6 cellular contexts compared by ENCODE assay signal in the genomic region with DNA sequence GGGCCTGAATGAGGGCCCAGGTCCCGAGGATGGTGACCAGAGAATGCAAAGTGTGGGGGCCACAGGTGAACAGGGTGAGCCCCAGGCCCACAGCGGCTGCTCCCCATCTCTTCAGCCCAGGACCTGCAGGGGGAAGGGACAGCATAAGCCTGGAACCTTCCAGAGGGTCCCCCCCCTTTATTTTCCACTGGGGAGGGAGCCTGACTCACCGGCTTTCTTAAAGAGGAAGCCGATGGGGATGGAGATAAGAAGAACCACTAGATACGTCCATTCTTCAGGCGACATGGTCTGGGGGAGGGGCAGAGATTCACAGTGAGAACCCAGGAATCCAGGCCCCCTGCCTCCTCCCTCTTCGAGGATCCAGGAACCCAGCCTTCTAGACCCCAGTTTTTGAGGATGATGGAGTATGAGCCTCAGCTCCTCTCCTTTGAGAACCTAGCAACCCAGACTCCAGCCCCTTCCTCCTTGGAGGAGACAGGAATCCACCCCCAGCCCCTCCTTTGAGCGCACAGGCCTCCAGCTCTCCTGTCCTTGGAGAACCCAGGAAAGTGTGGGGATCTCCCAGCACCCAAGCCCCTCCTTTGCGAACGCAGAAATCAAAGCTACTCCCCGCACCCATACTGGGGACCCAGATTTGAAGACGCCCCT. TPM values are rescaled to one million over a fixed set of nuclear protein-coding genes. Genes with fewer than 3 reads are reported as not detected.
A peak's percentile ranks its signal among the peaks of the same experiment; 100 is the strongest.
DNase-seq lines count a peak whose midpoint lies in the region; ATAC-seq, FAIRE-seq and TF ChIP-seq lines count a peak whose summit lies in the region.

No MANE protein-coding gene starts in this region.

- H3K27ac Mint-ChIP-seq in activated T-cell treated with anti-CD3 and anti-CD28 coated beads, Interleukin-2, amount 50 U/mL, for 24 hours, result peak overlapping the region; percentile 95

- DNase-seq in M059J (ENCODE audit: low read depth), result peak; percentile 93
- peak; percentile 68 for DNase-seq in activated T-cell treated with anti-CD3 and anti-CD28 coated beads, Interleukin-2, amount 50 U/mL, for 24 hours
- peak; percentile 42 for DNase-seq in left kidney (ENCODE audit: low read depth, low spot score)
- peak; percentile 60 for DNase-seq in upper lobe of right lung
- DNase-seq in SHP77 treated with DMSO at 0.1 percent for 48 hours (lab: John Stamatoyannopoulos, UW), result no peak
- no peak for DNase-seq in D721Med (ENCODE audit: insufficient read length, low spot score)

- H3K9me3 Mint-ChIP-seq in activated T-cell treated with anti-CD3 and anti-CD28 coated beads, Interleukin-2, amount 50 U/mL, for 24 hours, result no peaks in the 10 kb centered on the region

- H3K27me3 ChIP-seq in upper lobe of right lung, result no peaks in the 10 kb centered on the region

- no peak for ATAC-seq in upper lobe of right lung

- H3K4me3 ChIP-seq in upper lobe of right lung, result peak overlapping the region; percentile 98

- peak overlapping the region; percentile 84 for H3K4me3 Mint-ChIP-seq in activated T-cell treated with anti-CD3 and anti-CD28 coated beads, Interleukin-2, amount 50 U/mL, for 24 hours

- peaks cover 21% of the 10 kb centered on the region for H3K4me1 ChIP-seq in upper lobe of right lung

- peaks cover 19% of the 10 kb centered on the region for H3K36me3 ChIP-seq in upper lobe of right lung

- intact Hi-C loops in upper lobe of right lung (cut with DNase I), result no loop called here

- H3K27me3 Mint-ChIP-seq in activated T-cell treated with anti-CD3 and anti-CD28 coated beads, Interleukin-2, amount 50 U/mL, for 24 hours, result no peaks in the 10 kb centered on the region

- FAIRE-seq in D721Med (lab: Jason Lieb, UNC), result no peak

- no peaks in the 10 kb centered on the region for H3K9me3 ChIP-seq in upper lobe of right lung

- TF ChIP-seq CTCF in upper lobe of right lung (IDR thresholded peaks at IDR 0.05) (no peak), D721Med (IDR thresholded peaks at IDR 0.05; ENCODE audit: insufficient read depth, missing control alignments) (no peak)

- peaks cover 44% of the 10 kb centered on the region for H3K4me1 Mint-ChIP-seq in activated T-cell treated with anti-CD3 and anti-CD28 coated beads, Interleukin-2, amount 50 U/mL, for 24 hours (ENCODE audit: low read depth)

- H3K36me3 Mint-ChIP-seq in activated T-cell treated with anti-CD3 and anti-CD28 coated beads, Interleukin-2, amount 50 U/mL, for 24 hours (ENCODE audit: low read depth), result peaks cover 65% of the 10 kb centered on the region

- H3K27ac ChIP-seq in upper lobe of right lung, result peak overlapping the region; percentile 99

RNA-seq across cellular contexts. Expression of gene MBOAT7, which starts 1.0 kb away (rescaled TPM):
- total RNA-seq in M059J (2014; rRNA removed; shearing (Covaris generic)), result 310 and 461 TPM in 2 replicates
- 57.9 TPM for total RNA-seq in upper lobe of right lung

RNA-seq across cellular contexts. Expression of gene TSEN34, which starts 2.8 kb away (rescaled TPM):
- 116 and 173 TPM in 2 replicates for total RNA-seq in M059J (2014; rRNA removed; shearing (Covaris generic))
- 34.7 TPM for total RNA-seq in upper lobe of right lung

RNA-seq across cellular contexts. Expression of gene RPS9, which starts 12.3 kb away (rescaled TPM):
- total RNA-seq in M059J (2014; rRNA removed; shearing (Covaris generic)), result 780 and 923 TPM in 2 replicates
- total RNA-seq in upper lobe of right lung, result 1,039 TPM

RNA-seq across cellular contexts. Expression of gene TMC4, which starts 15.4 kb away (rescaled TPM):
- 0.39 TPM in 1 of 2 replicates, not detected in the other for total RNA-seq in M059J (2014; rRNA removed; shearing (Covaris generic))
- total RNA-seq in upper lobe of right lung, result 48.3 TPM

RNA-seq across cellular contexts. Expression of gene LENG1, which starts 28.8 kb away (rescaled TPM):
- 9.1 and 15.1 TPM in 2 replicates for total RNA-seq in M059J (2014; rRNA removed; shearing (Covaris generic))
- total RNA-seq in upper lobe of right lung, result 9.2 TPM

Comparison
In these comparisons a context has a peak if more than half of its experiments do, and no peak if none do; other contexts are left out.
1. DNase-seq: peak in M059J (single experiment), activated T-cell treated with anti-CD3 and anti-CD28 coated beads, Interleukin-2, amount 50 U/mL, for 24 hours (single experiment), left kidney (single experiment) and upper lobe of right lung (single experiment); none in SHP77 treated with DMSO at 0.1 percent for 48 hours (single experiment) and D721Med (single experiment).